ENCODE assay signal across 24 cellular contexts in genomic region chr18:79697976-79698375, GRCh38.
"Had no signal": no experiment of that assay in that cellular context is flagged by ENCODE, and none has a peak within 500 bp of the region (broad histone marks: within the 10 kb centered on the region; RNA-seq: fewer than 3 reads in every experiment).

No MANE protein-coding gene starts in this region.

- H3K9ac ChIP-seq: SK-N-SH had no signal

- H3K27ac ChIP-seq: coronary artery, pancreas, tibial nerve, uterus, WERI-Rb-1 had no signal

- H3K36me3 ChIP-seq: uterus had no signal

- H3K27ac Mint-ChIP-seq: activated CD4-positive, alpha-beta T cell treated with anti-CD3 and anti-CD28 coated beads, Interleukin-2, amount 10 ng/mL, durations not matched to agents 7 days and 5 days; activated T-cell treated with anti-CD3 and anti-CD28 coated beads, Interleukin-2, amount 50 U/mL, for 24 hours; activated T-helper 17 cell treated with anti-CD3 and anti-CD28 coated beads, Interleukin-2, amount 50 U/mL, for 72 hours had no signal

- H3K27me3 Mint-ChIP-seq: activated CD4-positive, alpha-beta T cell treated with anti-CD3 and anti-CD28 coated beads, Interleukin-2, amount 10 ng/mL, durations not matched to agents 7 days and 5 days; activated T-cell treated with anti-CD3 and anti-CD28 coated beads, Interleukin-2, amount 50 U/mL, for 24 hours; activated T-helper 17 cell treated with anti-CD3 and anti-CD28 coated beads, Interleukin-2, amount 50 U/mL, for 72 hours; naive B cell had no signal

- ATAC-seq: activated naive CD4-positive, alpha-beta T cell treated with anti-CD3 and anti-CD28 coated beads, Interleukin-2, amount 50 U/mL, for 72 hours; activated T-helper 17 cell treated with anti-CD3 and anti-CD28 coated beads, Interleukin-2, amount 50 U/mL, for 72 hours; heart left ventricle; left colon; mucosa of descending colon; pancreas; sciatic nerve had no signal

- DNase-seq: activated CD4-positive, alpha-beta T cell treated with anti-CD3 and anti-CD28 coated beads, Interleukin-2, amount 10 ng/mL, durations not matched to agents 7 days and 5 days; activated CD4-positive, CD25-positive, alpha-beta regulatory T cell treated with anti-CD3 and anti-CD28 coated beads, Interleukin-2, amount 50 U/mL, for 72 hours; activated CD8-positive, alpha-beta memory T cell treated with anti-CD3 and anti-CD28 coated beads, Interleukin-2, amount 50 U/mL, for 4 hours; activated T-cell treated with anti-CD3 and anti-CD28 coated beads, Interleukin-2, amount 50 U/mL, for 24 hours; left colon; mesenchymal stem cell; mucosa of descending colon; naive B cell; pancreas; SK-N-SH; stimulated activated CD4-positive, alpha-beta T cell treated with anti-CD3 and anti-CD28 coated beads, Interleukin-15, amount 100 ng/mL, for 24 hours; stimulated activated CD4-positive, alpha-beta T cell treated with anti-CD3 and anti-CD28 coated beads, Interleukin-2, amount 100 ng/mL, for 48 hours; stimulated activated CD8-positive, alpha-beta memory T cell treated with anti-CD3 and anti-CD28 coated beads, Interleukin-4, amount 100 ng/mL, for 48 hours; stimulated activated naive CD4-positive, alpha-beta T cell; uterus; WERI-Rb-1 had no signal

- H3K9me3 Mint-ChIP-seq: activated CD4-positive, alpha-beta T cell treated with anti-CD3 and anti-CD28 coated beads, Interleukin-2, amount 10 ng/mL, durations not matched to agents 7 days and 5 days; activated naive CD4-positive, alpha-beta T cell treated with anti-CD3 and anti-CD28 coated beads, Interleukin-2, amount 50 U/mL, for 72 hours; activated T-cell treated with anti-CD3 and anti-CD28 coated beads, Interleukin-2, amount 50 U/mL, for 24 hours; activated T-helper 17 cell treated with anti-CD3 and anti-CD28 coated beads, Interleukin-2, amount 50 U/mL, for 72 hours; naive B cell had no signal

- H3K4me3 Mint-ChIP-seq: activated CD4-positive, alpha-beta T cell treated with anti-CD3 and anti-CD28 coated beads, Interleukin-2, amount 10 ng/mL, durations not matched to agents 7 days and 5 days; activated T-cell treated with anti-CD3 and anti-CD28 coated beads, Interleukin-2, amount 50 U/mL, for 24 hours; activated T-helper 17 cell treated with anti-CD3 and anti-CD28 coated beads, Interleukin-2, amount 50 U/mL, for 72 hours had no signal

- H3K4me3 ChIP-seq: breast epithelium, coronary artery, heart left ventricle, mucosa of descending colon, pancreas, smooth muscle cell, tibial nerve, uterus had no signal

- H3K4me1 ChIP-seq: breast epithelium, pancreas, uterus had no signal

- H3K4me2 ChIP-seq: SK-N-SH, smooth muscle cell had no signal

- H3K9me3 ChIP-seq: breast epithelium, mucosa of descending colon, pancreas, SK-N-SH, uterus had no signal

- H3K27me3 ChIP-seq: breast epithelium, heart left ventricle, pancreas, tibial nerve, uterus had no signal
